ENCODE assay signal across 16 cellular contexts in genomic region chr1:77014396-77014795, GRCh38.
"Had no signal": no experiment of that assay in that cellular context is flagged by ENCODE, and none has a peak within 500 bp of the region (broad histone marks: within the 10 kb centered on the region; RNA-seq: fewer than 3 reads in every experiment).

No MANE protein-coding gene starts in this region.

- H3K27me3 ChIP-seq: breast epithelium, dorsolateral prefrontal cortex, gastroesophageal sphincter, stomach had no signal

- H3K27me3 Mint-ChIP-seq: activated CD4-positive, alpha-beta memory T cell treated with anti-CD3 and anti-CD28 coated beads for 36 hours had no signal

- H3K79me2 ChIP-seq: parathyroid adenoma had no signal

- H3K36me3 Mint-ChIP-seq: activated CD4-positive, alpha-beta memory T cell treated with anti-CD3 and anti-CD28 coated beads for 36 hours; activated naive CD8-positive, alpha-beta T cell treated with anti-CD3 and anti-CD28 coated beads for 36 hours had no signal

- H3K36me3 ChIP-seq: breast epithelium, gastroesophageal sphincter, stomach, thoracic aorta had no signal

- H3K9ac ChIP-seq: parathyroid adenoma had no signal

- H3K4me3 Mint-ChIP-seq: activated CD4-positive, alpha-beta memory T cell treated with anti-CD3 and anti-CD28 coated beads for 36 hours; activated naive CD8-positive, alpha-beta T cell treated with anti-CD3 and anti-CD28 coated beads for 36 hours; activated T-cell treated with anti-CD3 and anti-CD28 coated beads, Interleukin-2, amount 50 U/mL, for 4 hours; T-helper 2 cell treated with Interferon-gamma antibody and Interleukin-4, amounts not matched to agents 5 μg/mL and 100 μg/mL, for 36 hours had no signal

- H3K4me3 ChIP-seq: breast epithelium, dorsolateral prefrontal cortex, gastroesophageal sphincter, stomach, thoracic aorta had no signal

- H3K9me3 ChIP-seq: breast epithelium, gastroesophageal sphincter, stomach, thoracic aorta had no signal

- H2AFZ ChIP-seq: parathyroid adenoma had no signal

- H3K9me3 Mint-ChIP-seq: activated CD4-positive, alpha-beta memory T cell treated with anti-CD3 and anti-CD28 coated beads for 36 hours; activated naive CD8-positive, alpha-beta T cell treated with anti-CD3 and anti-CD28 coated beads for 36 hours; activated T-cell treated with anti-CD3 and anti-CD28 coated beads, Interleukin-2, amount 50 U/mL, for 4 hours; T-helper 2 cell treated with Interferon-gamma antibody and Interleukin-4, amounts not matched to agents 5 μg/mL and 100 μg/mL, for 36 hours had no signal

- H3K27ac Mint-ChIP-seq: activated CD4-positive, alpha-beta memory T cell treated with anti-CD3 and anti-CD28 coated beads for 36 hours; activated naive CD8-positive, alpha-beta T cell treated with anti-CD3 and anti-CD28 coated beads for 36 hours; T-helper 2 cell treated with Interferon-gamma antibody and Interleukin-4, amounts not matched to agents 5 μg/mL and 100 μg/mL, for 36 hours had no signal

- H3K4me1 Mint-ChIP-seq: activated naive CD8-positive, alpha-beta T cell treated with anti-CD3 and anti-CD28 coated beads for 36 hours had no signal

- H3K4me1 ChIP-seq: gastroesophageal sphincter, parathyroid adenoma had no signal

- DNase-seq: activated CD4-positive, alpha-beta memory T cell treated with anti-CD3 and anti-CD28 coated beads for 36 hours; activated CD4-positive, CD25-positive, alpha-beta regulatory T cell treated with anti-CD3 and anti-CD28 coated beads, Interleukin-2, amount 50 U/mL, for 72 hours; activated gamma-delta T cell treated with Interleukin-2 at 50 U/mL for 16 hours; activated naive CD8-positive, alpha-beta T cell treated with anti-CD3 and anti-CD28 coated beads for 36 hours; activated T-cell treated with anti-CD3 and anti-CD28 coated beads, Interleukin-2, amount 50 U/mL, for 4 hours; anterior cingulate cortex; dorsolateral prefrontal cortex; left ventricle myocardium superior; stimulated activated CD4-positive, alpha-beta T cell treated with anti-CD3 and anti-CD28 coated beads, Interleukin-15, amount 100 ng/mL, for 24 hours; stimulated activated CD4-positive, alpha-beta T cell treated with anti-CD3 and anti-CD28 coated beads, Interleukin-4, amount 100 ng/mL, for 24 hours; stomach had no signal

- H3K27ac ChIP-seq: breast epithelium, dorsolateral prefrontal cortex, gastroesophageal sphincter, parathyroid adenoma, stomach, thoracic aorta had no signal
